In genomic region chr7:111343017-111343416, GRCh38 we compare ENCODE assay signal across 2 cellular contexts.
TF ChIP-seq lines count a peak whose summit lies in the region.

No MANE protein-coding gene starts in this region.

TF ChIP-seq in HepG2, 621 proteins besides CTCF, POLR2A, EP300 and RAD21:
- TF ChIP-seq TFDP1 (CRISPR knock-in tag; IDR thresholded peaks at IDR 0.05; ENCODE audit: borderline replicate concordance) (no peak), ZNF614 (CRISPR knock-in tag; IDR thresholded peaks at IDR 0.05; ENCODE audit: borderline replicate concordance) (peak; percentile 99), ZNF619 (CRISPR knock-in tag; IDR thresholded peaks at IDR 0.05) (no peak), PAF1 (CRISPR knock-in tag; IDR thresholded peaks at IDR 0.05) (no peak), ZSCAN9 (CRISPR knock-in tag; IDR thresholded peaks at IDR 0.05; ENCODE audit: borderline replicate concordance) (no peak), SALL1 (CRISPR knock-in tag; IDR thresholded peaks at IDR 0.05) (no peak)

TF ChIP-seq in K562, 482 proteins besides CTCF, POLR2A, EP300 and RAD21 (continues in another document):
- TF ChIP-seq ZNF518B (CRISPR knock-in tag; IDR thresholded peaks at IDR 0.05), result no peak
- no peak for TF ChIP-seq BCLAF1 (IDR thresholded peaks at IDR 0.05; ENCODE audit: borderline replicate concordance in 1 of 2, control insufficient read depth in 1 of 2, low read depth in 2 of 2, low read length in 1 of 2)
- TF ChIP-seq CBX3 (IDR thresholded peaks at IDR 0.05; ENCODE audit: borderline replicate concordance in 1 of 2, low read length in 2 of 2), result peak in 1 of 2 experiments; percentile 53; a peak in 1 of 3 replicates
- no peak for TF ChIP-seq ZBTB12 (CRISPR knock-in tag; IDR thresholded peaks at IDR 0.05)
- TF ChIP-seq ZNF609 (CRISPR knock-in tag; IDR thresholded peaks at IDR 0.05; ENCODE audit: borderline replicate concordance), result no peak
- no peak for TF ChIP-seq ARID4B (CRISPR knock-in tag; IDR thresholded peaks at IDR 0.05)
- peak; percentile 87 for TF ChIP-seq TRIM28 (IDR thresholded peaks at IDR 0.05)
- TF ChIP-seq CHAMP1 (IDR thresholded peaks at IDR 0.05), result 0 out of 2 replicates have a peak, but pooled peaks have one; percentile 25
- no peak for TF ChIP-seq RBM34 (IDR thresholded peaks at IDR 0.05; ENCODE audit: borderline replicate concordance, insufficient read depth, low read length)
- TF ChIP-seq ZNF444 (CRISPR knock-in tag; IDR thresholded peaks at IDR 0.05), result no peak
- no peak for TF ChIP-seq SREBF1 (IDR thresholded peaks at IDR 0.05; ENCODE audit: borderline replicate concordance, low read depth, low read length)
- TF ChIP-seq ETV1 (tag; conservative IDR thresholded peaks at IDR 0.05; ENCODE audit: low read depth), result no peak
- no peak for TF ChIP-seq ZNF239 (CRISPR knock-in tag; IDR thresholded peaks at IDR 0.05)
- TF ChIP-seq KLF10 (CRISPR knock-in tag; IDR thresholded peaks at IDR 0.05), result no peak
- TF ChIP-seq KDM5B (IDR thresholded peaks at IDR 0.05; ENCODE audit: insufficient replicate concordance, low read depth, low read length), result no peak
- TF ChIP-seq FOXJ2 (tag; IDR thresholded peaks at IDR 0.05), result no peak
- no peak for TF ChIP-seq YBX1 (IDR thresholded peaks at IDR 0.05)
- no peak for TF ChIP-seq BRCA1 (IDR thresholded peaks at IDR 0.05)
- TF ChIP-seq BRCA1 (CRISPR knock-in tag; IDR thresholded peaks at IDR 0.05), result no peak
- no peak for TF ChIP-seq REST (CRISPR knock-in tag; IDR thresholded peaks at IDR 0.05; ENCODE audit: low read depth)
- no peak for TF ChIP-seq XRCC5 (IDR thresholded peaks at IDR 0.05; ENCODE audit: low read depth, low read length)
- no peak for TF ChIP-seq HES1 (IDR thresholded peaks at IDR 0.05; ENCODE audit: low read depth)
- TF ChIP-seq RAD51 (IDR thresholded peaks at IDR 0.05; ENCODE audit: borderline replicate concordance, low read depth), result no peak
- no peak for TF ChIP-seq ZNF282 (CRISPR knock-in tag; IDR thresholded peaks at IDR 0.05)
